ENCODE assay signal across 1 cellular context in the genomic region with DNA sequence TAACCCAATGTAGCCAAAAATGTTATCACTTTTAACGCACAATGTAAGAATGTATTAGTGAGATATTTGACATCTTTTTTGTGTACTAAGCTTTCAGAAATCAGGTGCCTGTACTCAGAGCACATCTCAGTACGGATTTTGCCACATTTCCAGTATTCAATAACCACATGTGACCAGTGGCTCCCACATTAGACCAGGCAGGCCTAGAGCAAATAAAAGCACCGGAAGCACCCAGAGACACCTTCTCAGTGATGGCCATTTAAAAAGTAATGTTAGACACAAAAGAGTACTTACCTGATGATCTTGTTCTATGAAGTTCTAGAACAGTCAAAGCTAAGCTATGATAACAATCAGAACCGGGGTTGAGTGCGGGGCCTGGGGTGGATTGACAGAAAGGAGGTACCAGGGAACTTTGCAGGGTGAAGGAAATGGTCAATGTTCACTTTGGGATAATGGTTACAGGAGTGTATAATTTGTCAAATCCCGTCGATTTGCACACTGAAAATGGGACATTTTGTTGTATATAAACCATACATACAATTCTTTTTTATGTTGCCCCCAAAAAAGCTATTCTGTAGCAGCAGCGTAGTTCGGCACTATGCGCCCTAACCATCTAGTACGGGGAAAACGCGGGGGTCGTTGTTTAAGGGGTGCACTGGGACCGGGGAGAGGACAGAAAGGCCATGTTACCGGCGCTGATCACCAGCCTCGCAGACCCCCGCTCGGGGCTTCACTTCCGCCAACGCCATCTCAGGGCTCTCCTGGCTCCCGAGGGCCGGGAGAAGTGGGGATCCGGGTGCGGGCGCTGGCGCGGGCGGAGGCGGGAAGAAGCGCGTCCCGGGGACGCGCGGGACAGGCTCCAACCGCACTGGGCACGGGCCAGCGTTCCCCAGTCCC.
TF ChIP-seq lines count a peak whose summit lies in the region.

No MANE protein-coding gene starts in this region.

TF ChIP-seq in HepG2, 621 proteins besides CTCF, POLR2A, EP300 and RAD21:
- TF ChIP-seq, protein P1, sequence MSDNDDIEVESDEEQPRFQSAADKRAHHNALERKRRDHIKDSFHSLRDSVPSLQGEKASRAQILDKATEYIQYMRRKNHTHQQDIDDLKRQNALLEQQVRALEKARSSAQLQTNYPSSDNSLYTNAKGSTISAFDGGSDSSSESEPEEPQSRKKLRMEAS (IDR thresholded peaks at IDR 0.05): 0 out of 2 replicates have a peak, but pooled peaks have one; percentile 41
- TF ChIP-seq, protein P2, sequence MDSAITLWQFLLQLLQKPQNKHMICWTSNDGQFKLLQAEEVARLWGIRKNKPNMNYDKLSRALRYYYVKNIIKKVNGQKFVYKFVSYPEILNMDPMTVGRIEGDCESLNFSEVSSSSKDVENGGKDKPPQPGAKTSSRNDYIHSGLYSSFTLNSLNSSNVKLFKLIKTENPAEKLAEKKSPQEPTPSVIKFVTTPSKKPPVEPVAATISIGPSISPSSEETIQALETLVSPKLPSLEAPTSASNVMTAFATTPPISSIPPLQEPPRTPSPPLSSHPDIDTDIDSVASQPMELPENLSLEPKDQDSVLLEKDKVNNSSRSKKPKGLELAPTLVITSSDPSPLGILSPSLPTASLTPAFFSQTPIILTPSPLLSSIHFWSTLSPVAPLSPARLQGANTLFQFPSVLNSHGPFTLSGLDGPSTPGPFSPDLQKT (CRISPR knock-in tag; IDR thresholded peaks at IDR 0.05; ENCODE audit: borderline replicate concordance): no peak
- TF ChIP-seq CHCHD3 (CRISPR knock-in tag; IDR thresholded peaks at IDR 0.05) (no peak), LCORL (IDR thresholded peaks at IDR 0.05) (no peak), LCORL (CRISPR knock-in tag; IDR thresholded peaks at IDR 0.05) (0 out of 2 replicates have a peak, but pooled peaks have one; percentile 21), SIN3B (IDR thresholded peaks at IDR 0.05; ENCODE audit: low read length) (no peak), ZFP36L2 (CRISPR knock-in tag; IDR thresholded peaks at IDR 0.05) (no peak), KAT7 (CRISPR knock-in tag; IDR thresholded peaks at IDR 0.05; ENCODE audit: borderline replicate concordance) (0 out of 2 replicates have a peak, but pooled peaks have one; percentile 10), ETV5 (CRISPR knock-in tag; IDR thresholded peaks at IDR 0.05; ENCODE audit: borderline replicate concordance) (peak; percentile 63; the same call in 1 of the 2 replicates), ZNF605 (CRISPR knock-in tag; IDR thresholded peaks at IDR 0.05) (0 out of 2 replicates have a peak, but pooled peaks have one; percentile 30)
